In genomic region chr3:124397088-124397487, GRCh38 we compare ENCODE assay signal across 20 cellular contexts.
"Had no signal": no experiment of that assay in that cellular context is flagged by ENCODE, and none has a peak within 500 bp of the region (broad histone marks: within the 10 kb centered on the region; RNA-seq: fewer than 3 reads in every experiment).

No MANE protein-coding gene starts in this region.

- H3K4me1 Mint-ChIP-seq: activated CD4-positive, alpha-beta T cell treated with anti-CD3 and anti-CD28 coated beads, Interleukin-2, amount 10 ng/mL, durations not matched to agents 7 days and 5 days; activated naive CD8-positive, alpha-beta T cell treated with anti-CD3 and anti-CD28 coated beads, Interleukin-2, amount 50 U/mL, for 24 hours; immature natural killer cell; natural killer cell; stimulated activated memory B cell treated with anti-CD40 and anti-IgM and Interleukin-4, amounts not matched to agents 10 μg/mL and 1 μg/mL and 100 μg/mL, for 72 hours had no signal

- H3K9me3 ChIP-seq: colonic mucosa, esophagus muscularis mucosa, gastroesophageal sphincter, neutrophil, sigmoid colon, thyroid gland had no signal

- H3K4me3 Mint-ChIP-seq: activated CD4-positive, alpha-beta T cell treated with anti-CD3 and anti-CD28 coated beads, Interleukin-2, amount 10 ng/mL, durations not matched to agents 7 days and 5 days; activated CD8-positive, alpha-beta T cell treated with anti-CD3 and anti-CD28 coated beads, Interleukin-2, amount 10 ng/mL, durations not matched to agents 7 days and 5 days; activated naive CD4-positive, alpha-beta T cell treated with anti-CD3 and anti-CD28 coated beads for 36 hours; activated naive CD8-positive, alpha-beta T cell treated with anti-CD3 and anti-CD28 coated beads, Interleukin-2, amount 50 U/mL, for 24 hours; activated T-cell treated with anti-CD3 and anti-CD28 coated beads, Interleukin-2, amount 50 U/mL, for 4 hours; immature natural killer cell; natural killer cell; stimulated activated memory B cell treated with anti-CD40 and anti-IgM and Interleukin-4, amounts not matched to agents 10 μg/mL and 1 μg/mL and 100 μg/mL, for 72 hours; T-helper 1 cell treated with Interleukin-12 subunit alpha and Interleukin-12 subunit beta and Interleukin-4 antibody, amounts not matched to agents 30 μg/mL and 1 μg/mL, for 36 hours had no signal

- DNase-seq: activated CD4-positive, alpha-beta T cell treated with anti-CD3 and anti-CD28 coated beads, Interleukin-2, amount 10 ng/mL, durations not matched to agents 7 days and 5 days; activated CD8-positive, alpha-beta T cell treated with anti-CD3 and anti-CD28 coated beads, Interleukin-2, amount 10 ng/mL, durations not matched to agents 7 days and 5 days; activated naive CD4-positive, alpha-beta T cell treated with anti-CD3 and anti-CD28 coated beads for 36 hours; activated naive CD8-positive, alpha-beta T cell treated with anti-CD3 and anti-CD28 coated beads, Interleukin-2, amount 50 U/mL, for 24 hours; activated T-cell treated with anti-CD3 and anti-CD28 coated beads, Interleukin-2, amount 50 U/mL, for 4 hours; caudate nucleus; colonic mucosa; immature natural killer cell; mesendoderm; natural killer cell; sigmoid colon; stimulated activated CD4-positive, alpha-beta T cell treated with anti-CD3 and anti-CD28 coated beads, Interleukin-4, amount 100 ng/mL, for 4 hours; thyroid gland had no signal

- H3K27ac ChIP-seq: colonic mucosa, neutrophil, parathyroid adenoma, thyroid gland had no signal

- H3K27ac Mint-ChIP-seq: activated CD4-positive, alpha-beta T cell treated with anti-CD3 and anti-CD28 coated beads, Interleukin-2, amount 10 ng/mL, durations not matched to agents 7 days and 5 days; activated CD8-positive, alpha-beta T cell treated with anti-CD3 and anti-CD28 coated beads, Interleukin-2, amount 10 ng/mL, durations not matched to agents 7 days and 5 days; activated naive CD4-positive, alpha-beta T cell treated with anti-CD3 and anti-CD28 coated beads for 36 hours; activated naive CD8-positive, alpha-beta T cell treated with anti-CD3 and anti-CD28 coated beads, Interleukin-2, amount 50 U/mL, for 24 hours; immature natural killer cell; natural killer cell; stimulated activated memory B cell treated with anti-CD40 and anti-IgM and Interleukin-4, amounts not matched to agents 10 μg/mL and 1 μg/mL and 100 μg/mL, for 72 hours; T-helper 1 cell treated with Interleukin-12 subunit alpha and Interleukin-12 subunit beta and Interleukin-4 antibody, amounts not matched to agents 30 μg/mL and 1 μg/mL, for 36 hours had no signal

- H3K9me3 Mint-ChIP-seq: activated CD4-positive, alpha-beta T cell treated with anti-CD3 and anti-CD28 coated beads, Interleukin-2, amount 10 ng/mL, durations not matched to agents 7 days and 5 days; activated naive CD4-positive, alpha-beta T cell treated with anti-CD3 and anti-CD28 coated beads for 36 hours; activated naive CD8-positive, alpha-beta T cell treated with anti-CD3 and anti-CD28 coated beads, Interleukin-2, amount 50 U/mL, for 24 hours; activated T-cell treated with anti-CD3 and anti-CD28 coated beads, Interleukin-2, amount 50 U/mL, for 4 hours; natural killer cell; stimulated activated memory B cell treated with anti-CD40 and anti-IgM and Interleukin-4, amounts not matched to agents 10 μg/mL and 1 μg/mL and 100 μg/mL, for 72 hours; T-helper 1 cell treated with Interleukin-12 subunit alpha and Interleukin-12 subunit beta and Interleukin-4 antibody, amounts not matched to agents 30 μg/mL and 1 μg/mL, for 36 hours had no signal

- H3K4me3 ChIP-seq: colonic mucosa, esophagus muscularis mucosa, gastroesophageal sphincter, sigmoid colon, thyroid gland had no signal

- H3K27me3 ChIP-seq: colonic mucosa, esophagus muscularis mucosa, gastroesophageal sphincter, sigmoid colon, thyroid gland had no signal

- H3K36me3 Mint-ChIP-seq: immature natural killer cell; natural killer cell; stimulated activated memory B cell treated with anti-CD40 and anti-IgM and Interleukin-4, amounts not matched to agents 10 μg/mL and 1 μg/mL and 100 μg/mL, for 72 hours had no signal

- ATAC-seq: activated CD4-positive, CD25-positive, alpha-beta regulatory T cell treated with anti-CD3 and anti-CD28 coated beads, Interleukin-2, amount 50 U/mL, for 24 hours; activated CD8-positive, alpha-beta T cell treated with anti-CD3 and anti-CD28 coated beads, Interleukin-2, amount 10 ng/mL, durations not matched to agents 7 days and 5 days; activated naive CD8-positive, alpha-beta T cell treated with anti-CD3 and anti-CD28 coated beads, Interleukin-2, amount 50 U/mL, for 24 hours; activated T-cell treated with anti-CD3 and anti-CD28 coated beads, Interleukin-2, amount 50 U/mL, for 4 hours; gastroesophageal sphincter; natural killer cell; stimulated activated memory B cell treated with anti-CD40 and anti-IgM and Interleukin-4, amounts not matched to agents 10 μg/mL and 1 μg/mL and 100 μg/mL, for 72 hours had no signal

- H3K36me3 ChIP-seq: colonic mucosa, neutrophil, sigmoid colon, thyroid gland had no signal

- H3K4me1 ChIP-seq: colonic mucosa had no signal
